14 cellular contexts compared by ENCODE assay signal in the genomic region with DNA sequence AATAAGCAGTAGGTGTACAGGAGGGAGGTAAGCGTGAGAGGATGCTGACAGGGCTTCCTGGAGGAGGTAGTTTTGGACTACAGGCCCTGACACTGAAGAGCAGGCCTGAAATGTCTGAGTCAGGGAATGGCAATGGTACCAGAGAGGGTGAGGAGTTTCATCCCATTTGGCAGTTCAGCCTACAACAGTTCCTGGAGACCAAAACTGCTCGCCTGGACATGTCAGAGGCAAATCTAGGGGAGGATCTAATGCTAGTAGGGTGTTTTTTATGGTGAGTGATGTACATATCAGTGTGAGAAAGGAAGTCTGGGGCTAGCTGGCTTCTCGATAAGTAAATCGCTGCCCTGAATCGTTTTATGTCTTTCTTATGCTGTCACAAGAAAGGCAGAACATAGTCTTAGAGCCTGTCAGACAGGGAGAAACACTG. TPM values are rescaled to one million over a fixed set of nuclear protein-coding genes. Genes with fewer than 3 reads are reported as not detected.
DNase-seq lines count a peak whose midpoint lies in the region; ATAC-seq and TF ChIP-seq lines count a peak whose summit lies in the region.
"Had no signal": no experiment of that assay in that cellular context is flagged by ENCODE, and none has a peak within 500 bp of the region (broad histone marks: within the 10 kb centered on the region; RNA-seq: fewer than 3 reads in every experiment).

No MANE protein-coding gene starts in this region.

- ATAC-seq in GM23338, result no peak
- ATAC-seq in T-helper 17 cell, result peak; percentile 75
- ATAC-seq in HG03439 (IDR thresholded peaks at IDR 0.05; ENCODE audit: unreplicated experiment), result no peak
- ATAC-seq: left lobe of liver had no signal

- H3K27me3 Mint-ChIP-seq in GM23338 (ENCODE audit: insufficient read depth, low read depth, poor library complexity) (peaks cover 4% of the 10 kb centered on the region), T-helper 17 cell (no peaks in the 10 kb centered on the region), endodermal cell (ENCODE audit: insufficient read depth) (no peaks in the 10 kb centered on the region)

- TF ChIP-seq CTCF in GM23338 (conservative IDR thresholded peaks at IDR 0.05; ENCODE audit: low read depth in 2 of 2), result no peak
- no peak for TF ChIP-seq CTCF in osteoblast (IDR thresholded peaks at IDR 0.05; ENCODE audit: extremely low read depth, low read depth, low read length)
- TF ChIP-seq CTCF in endodermal cell (conservative IDR thresholded peaks at IDR 0.05), result no peak

- H3K36me3 Mint-ChIP-seq in GM23338 (ENCODE audit: low read depth), result no peaks in the 10 kb centered on the region
- H3K36me3 Mint-ChIP-seq in T-helper 17 cell (ENCODE audit: low read depth), result no peaks in the 10 kb centered on the region
- H3K36me3 Mint-ChIP-seq in endodermal cell (ENCODE audit: low read depth), result no peaks in the 10 kb centered on the region

- H2AFZ ChIP-seq in GM23338, result 0 out of 2 replicates have a peak overlapping the region, but pooled peaks have one; percentile 10
- peak overlapping the region; percentile 28 for H2AFZ ChIP-seq in osteoblast (ENCODE audit: low read length)

- H3K27me3 ChIP-seq in GM23338 (ENCODE audit: insufficient read depth) (no peaks in the 10 kb centered on the region), osteoblast (ENCODE audit: insufficient read depth, low read length) (no peaks in the 10 kb centered on the region), endodermal cell (ENCODE audit: control insufficient read depth, insufficient read depth, low read length, poor library complexity, severe bottlenecking) (no peaks in the 10 kb centered on the region)
- H3K27me3 ChIP-seq in effector memory CD4-positive, alpha-beta T cell (replicated peaks; ENCODE audit: control insufficient read depth, insufficient read depth, low read length, poor library complexity, severe bottlenecking), result no peaks in the 10 kb centered on the region
- H3K27me3 ChIP-seq: cardiac muscle cell, uterus had no signal

- H3K9me3 ChIP-seq in T-helper 17 cell (ENCODE audit: control insufficient read depth, low read length, poor library complexity, severe bottlenecking), result no peaks in the 10 kb centered on the region
- no peaks in the 10 kb centered on the region for H3K9me3 ChIP-seq in effector memory CD4-positive, alpha-beta T cell (ENCODE audit: control insufficient read depth, low read length)
- no peaks in the 10 kb centered on the region for H3K9me3 ChIP-seq in osteoblast (ENCODE audit: low read depth, low read length)
- no peaks in the 10 kb centered on the region for H3K9me3 ChIP-seq in endodermal cell (ENCODE audit: control insufficient read depth, low read length)
- H3K9me3 ChIP-seq: uterus had no signal

- H4K20me1 ChIP-seq in GM23338 (replicated peaks; ENCODE audit: insufficient read depth), result no peaks in the 10 kb centered on the region
- no peaks in the 10 kb centered on the region for H4K20me1 ChIP-seq in osteoblast (ENCODE audit: insufficient read depth, low read length)

- no peaks in the 10 kb centered on the region for H3K79me2 ChIP-seq in GM23338 (replicated peaks; ENCODE audit: insufficient read depth)
- no peaks in the 10 kb centered on the region for H3K79me2 ChIP-seq in osteoblast (ENCODE audit: insufficient read depth, low read length)

- WGBS in endodermal cell (ENCODE audit: insufficient coverage in 1 of 2, insufficient read length in 1 of 2), 2 experiments, result 88 to 92% methylated on average over 4 to 5 of the region's 5 CpGs

- H3K4me3 ChIP-seq in GM23338, result no peak overlapping the region
- no peak overlapping the region for H3K4me3 ChIP-seq in effector memory CD4-positive, alpha-beta T cell (ENCODE audit: insufficient read depth, low read depth, low read length, poor library complexity, severe bottlenecking)
- H3K4me3 ChIP-seq in osteoblast (ENCODE audit: insufficient read depth, low read length), result no peak overlapping the region
- H3K4me3 ChIP-seq in endodermal cell (ENCODE audit: low read length), result no peak overlapping the region
- H3K4me3 ChIP-seq: cardiac muscle cell, uterus had no signal

- H3K4me2 ChIP-seq in GM23338 (no peak overlapping the region), osteoblast (ENCODE audit: insufficient read depth, low read length) (no peak overlapping the region)

- no peaks in the 10 kb centered on the region; the same call in 1 of the 2 replicates for H3K9me2 ChIP-seq in GM23338 (ENCODE audit: insufficient read depth)

- H3K4me3 Mint-ChIP-seq in GM23338, result no peak overlapping the region
- H3K4me3 Mint-ChIP-seq in T-helper 17 cell, result peak overlapping the region; percentile 77
- no peak overlapping the region for H3K4me3 Mint-ChIP-seq in endodermal cell

- H3K4me1 ChIP-seq in GM23338 (ENCODE audit: insufficient read depth) (peaks cover 3% of the 10 kb centered on the region; the same call in 1 of the 2 replicates), osteoblast (ENCODE audit: insufficient read depth, low read length) (peaks cover 4% of the 10 kb centered on the region), endodermal cell (ENCODE audit: control insufficient read depth, insufficient read depth, low read length) (no peaks in the 10 kb centered on the region)
- peaks cover 19% of the 10 kb centered on the region for H3K4me1 ChIP-seq in effector memory CD4-positive, alpha-beta T cell (ENCODE audit: control insufficient read depth, insufficient read depth, low read length, poor library complexity, severe bottlenecking)
- H3K4me1 ChIP-seq: uterus had no signal

- no peaks in the 10 kb centered on the region for H3F3A ChIP-seq in GM23338 (replicated peaks; ENCODE audit: low read depth)

- H3K27ac Mint-ChIP-seq in GM23338, result no peak overlapping the region
- peak overlapping the region; percentile 92 for H3K27ac Mint-ChIP-seq in T-helper 17 cell
- H3K27ac Mint-ChIP-seq in endodermal cell, result no peak overlapping the region

- H3K9ac ChIP-seq in endodermal cell (ENCODE audit: extremely low read depth, low read length, poor library complexity, severe bottlenecking), result no peak overlapping the region

- H3K27ac ChIP-seq in GM23338 (ENCODE audit: low read depth) (no peak overlapping the region), osteoblast (ENCODE audit: low read depth, low read length) (no peak overlapping the region), endodermal cell (ENCODE audit: low read depth, low read length) (no peak overlapping the region)
- H3K27ac ChIP-seq in effector memory CD4-positive, alpha-beta T cell (ENCODE audit: insufficient read depth, low read length, poor library complexity, severe bottlenecking), result peak overlapping the region; percentile 7
- H3K27ac ChIP-seq: cardiac muscle cell, uterus had no signal

- H3K36me3 ChIP-seq in GM23338 (ENCODE audit: insufficient read depth) (no peaks in the 10 kb centered on the region), osteoblast (ENCODE audit: insufficient read depth, low read length) (no peaks in the 10 kb centered on the region), endodermal cell (ENCODE audit: control insufficient read depth, insufficient read depth, low read length) (no peaks in the 10 kb centered on the region)
- no peaks in the 10 kb centered on the region for H3K36me3 ChIP-seq in effector memory CD4-positive, alpha-beta T cell (ENCODE audit: control insufficient read depth, insufficient read depth, low read length)
- H3K36me3 ChIP-seq: cardiac muscle cell, uterus had no signal

- DNase-seq in GM23338 (ENCODE audit: low spot score) (no peak), T-helper 17 cell (no peak), osteoblast (ENCODE audit: insufficient read length, low spot score, missing footprints) (no peak), OCI-M2 (lab: John Stamatoyannopoulos, UW; ENCODE audit: unreplicated experiment) (no peak), Ammon's horn (ENCODE audit: low spot score) (no peak), endodermal cell (no peak)
- DNase-seq in effector memory CD4-positive, alpha-beta T cell, result no peak
- DNase-seq: foreskin fibroblast, MV-4-11, NCI-H524 treated with DMSO at 0.1 percent for 48 hours, uterus had no signal

- H3K9me3 Mint-ChIP-seq in GM23338 (no peaks in the 10 kb centered on the region), endodermal cell (peaks cover 8% of the 10 kb centered on the region)

- H3K4me1 Mint-ChIP-seq in GM23338 (peaks cover 12% of the 10 kb centered on the region; the same call in 2 of the 3 replicates), T-helper 17 cell (peaks cover 27% of the 10 kb centered on the region), endodermal cell (peaks cover 3% of the 10 kb centered on the region)

TF ChIP-seq in GM23338, 12 proteins besides CTCF, POLR2A, EP300 and RAD21:
- no peak for TF ChIP-seq ZNF331 (CRISPR knock-in tag; IDR thresholded peaks at IDR 0.05; ENCODE audit: low read depth)
- no peak for TF ChIP-seq JUNB (IDR thresholded peaks at IDR 0.05; ENCODE audit: unreplicated experiment)
- TF ChIP-seq, protein P1, sequence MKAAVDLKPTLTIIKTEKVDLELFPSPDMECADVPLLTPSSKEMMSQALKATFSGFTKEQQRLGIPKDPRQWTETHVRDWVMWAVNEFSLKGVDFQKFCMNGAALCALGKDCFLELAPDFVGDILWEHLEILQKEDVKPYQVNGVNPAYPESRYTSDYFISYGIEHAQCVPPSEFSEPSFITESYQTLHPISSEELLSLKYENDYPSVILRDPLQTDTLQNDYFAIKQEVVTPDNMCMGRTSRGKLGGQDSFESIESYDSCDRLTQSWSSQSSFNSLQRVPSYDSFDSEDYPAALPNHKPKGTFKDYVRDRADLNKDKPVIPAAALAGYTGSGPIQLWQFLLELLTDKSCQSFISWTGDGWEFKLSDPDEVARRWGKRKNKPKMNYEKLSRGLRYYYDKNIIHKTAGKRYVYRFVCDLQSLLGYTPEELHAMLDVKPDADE (IDR thresholded peaks at IDR 0.05), result no peak

RNA-seq across cellular contexts. Expression of a gene that starts 13.8 kb away (rescaled TPM):
- not detected in 2 replicates for total RNA-seq in GM23338 (2014; rRNA removed; shearing (Covaris generic))
- 0.21 and 0.27 TPM in 2 replicates for polyA plus RNA-seq in GM23338 (2016; fragmentation: Nextera tagmentation; extraction: Ambion mirVana)
- total RNA-seq in T-helper 17 cell, result 10 to 100 TPM in 1 of 2 donors, 1 to 10 TPM in 1; 8.3 to 22.0 TPM
- 3.5 and 4.0 TPM in 2 replicates for total RNA-seq in osteoblast
- under 1 TPM in 1 of 2 donors, not detected in 1; 0.51 TPM for total RNA-seq in endodermal cell
- polyA plus RNA-seq in endodermal cell (2013, experiment 1 of 2), result not detected
- not detected for polyA plus RNA-seq in endodermal cell (2013, experiment 2 of 2)
- total RNA-seq: cardiac muscle cell had no signal
- polyA plus RNA-seq: cardiac muscle cell had no signal
